Comparison of ENCODE assay signal across 8 cellular contexts in the genomic region with DNA sequence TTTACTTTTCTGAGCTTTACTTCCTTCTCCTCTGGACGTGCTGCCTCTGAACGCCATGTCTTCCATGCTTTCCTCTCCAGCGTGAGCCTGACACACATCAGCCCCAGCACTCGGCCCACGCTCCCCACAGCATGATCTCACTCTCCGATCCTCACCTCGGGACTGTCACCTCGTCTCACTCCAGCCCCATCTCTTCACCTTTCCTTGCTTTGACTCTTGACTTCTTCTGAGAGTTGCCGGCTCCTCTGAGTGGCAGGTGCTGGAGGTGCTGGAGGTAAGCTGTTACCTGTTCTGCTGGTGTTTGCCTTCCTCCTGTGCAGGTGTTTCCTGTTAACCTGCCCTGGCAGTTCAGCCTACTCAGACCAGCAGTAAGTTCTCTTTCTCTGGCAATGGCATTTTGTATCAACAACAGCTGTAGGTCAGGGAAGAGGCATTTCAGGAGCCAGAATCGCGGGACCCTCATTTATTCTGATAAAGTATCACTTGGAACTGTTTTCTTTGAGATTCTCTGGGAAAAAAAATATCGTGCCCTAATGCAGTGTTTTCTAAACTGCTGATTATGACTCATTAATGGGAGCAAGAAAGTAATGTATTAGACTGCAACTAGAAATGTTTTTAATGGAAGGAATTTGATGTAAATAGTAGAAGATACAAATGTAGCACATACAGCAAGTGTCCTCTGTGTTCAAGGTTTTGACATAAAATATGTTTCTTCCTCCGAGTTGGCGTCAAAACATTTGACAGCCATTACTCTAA.
DNase-seq lines count a peak whose midpoint lies in the region; ATAC-seq, FAIRE-seq and TF ChIP-seq lines count a peak whose summit lies in the region.

No MANE protein-coding gene starts in this region.

- ATAC-seq in GM18909 (IDR thresholded peaks at IDR 0.05; ENCODE audit: poor library complexity, unreplicated experiment), result no peak

- H3K27ac ChIP-seq in astrocyte (ENCODE audit: low read depth, low read length) (no peak overlapping the region), neutrophil (peak overlapping the region; percentile 26), coronary artery (no peak overlapping the region)

- DNase-seq in DMS53 treated with DMSO at 0.1 percent for 48 hours (lab: John Stamatoyannopoulos, UW; ENCODE audit: unreplicated experiment), result peak; percentile 76
- peak; percentile 69 for DNase-seq in HT-29 (ENCODE audit: low spot score)
- DNase-seq in astrocyte (ENCODE audit: low read depth), result no peak
- DNase-seq in NCI-H226, result no peak
- no peak for DNase-seq in coronary artery (ENCODE audit: low spot score)
- DNase-seq in NCI-H446 (lab: John Stamatoyannopoulos, UW), result no peak

- H3K4me2 ChIP-seq in astrocyte (ENCODE audit: low read length), result no peak overlapping the region

- peaks cover 6% of the 10 kb centered on the region for H3K36me3 Mint-ChIP-seq in astrocyte (ENCODE audit: low read depth, unreplicated experiment)

- peaks cover 24% of the 10 kb centered on the region for H3K4me1 Mint-ChIP-seq in astrocyte (ENCODE audit: low read depth, unreplicated experiment)

- H3K27ac Mint-ChIP-seq in astrocyte (ENCODE audit: unreplicated experiment), result no peak overlapping the region

- H3K9ac ChIP-seq in astrocyte (ENCODE audit: low read length), result no peak overlapping the region

- H3K27me3 Mint-ChIP-seq in astrocyte (ENCODE audit: low read depth, unreplicated experiment), result no peaks in the 10 kb centered on the region

- H3K4me3 ChIP-seq in astrocyte (ENCODE audit: insufficient read depth, low read depth, low read length) (no peak overlapping the region), neutrophil (ENCODE audit: low read depth in 1 of 2, low read length in 1 of 2) (no peak overlapping the region), coronary artery (no peak overlapping the region)

- H3K79me2 ChIP-seq in astrocyte (ENCODE audit: insufficient read depth, low read length), result peaks cover 96% of the 10 kb centered on the region

- peak; percentile 43 for FAIRE-seq in astrocyte (lab: Jason Lieb, UNC)

- H3K9me3 ChIP-seq in astrocyte (ENCODE audit: insufficient read depth, low read depth, low read length) (no peaks in the 10 kb centered on the region), neutrophil (no peaks in the 10 kb centered on the region)

- H4K20me1 ChIP-seq in astrocyte (ENCODE audit: insufficient read depth, low read length), result peaks cover 97% of the 10 kb centered on the region

- H3K27me3 ChIP-seq in astrocyte (ENCODE audit: insufficient read depth, low read length) (no peaks in the 10 kb centered on the region), neutrophil (no peaks in the 10 kb centered on the region)

- H3K4me1 ChIP-seq in astrocyte (ENCODE audit: insufficient read depth, low read length), result peaks cover 4% of the 10 kb centered on the region
- H3K4me1 ChIP-seq in neutrophil (ENCODE audit: control insufficient read depth in 1 of 2, insufficient read depth in 1 of 2, low read depth in 1 of 2, low read length in 1 of 2), result peaks cover 4 to 22% of the 10 kb centered on the region in 2 experiments

- no peak overlapping the region for H3K4me3 Mint-ChIP-seq in astrocyte (ENCODE audit: unreplicated experiment)

- no peaks in the 10 kb centered on the region for H3K9me3 Mint-ChIP-seq in astrocyte (ENCODE audit: unreplicated experiment)

- H2AFZ ChIP-seq in astrocyte (ENCODE audit: low read depth, low read length), result no peak overlapping the region

- TF ChIP-seq CTCF in astrocyte (IDR thresholded peaks at IDR 0.05; ENCODE audit: insufficient read depth, low read depth, low read length), result no peak
- no peak for TF ChIP-seq CTCF in neutrophil (IDR thresholded peaks at IDR 0.05)
- no peak for TF ChIP-seq CTCF in coronary artery (IDR thresholded peaks at IDR 0.05)

- H3K36me3 ChIP-seq in astrocyte (ENCODE audit: insufficient read depth, low read length) (no peaks in the 10 kb centered on the region), neutrophil (no peaks in the 10 kb centered on the region)

Comparison
In these comparisons a context has a peak if more than half of its experiments do, and no peak if none do; other contexts are left out.
1. DNase-seq: peak in DMS53 treated with DMSO at 0.1 percent for 48 hours (single experiment) and HT-29 (single experiment); none in astrocyte (single experiment), NCI-H226 (single experiment), coronary artery (single experiment) and NCI-H446 (0 of 2).